In genomic region chr17:54666559-54666958, GRCh38 we compare ENCODE assay signal across 20 cellular contexts.
"Had no signal": no experiment of that assay in that cellular context is flagged by ENCODE, and none has a peak within 500 bp of the region (broad histone marks: within the 10 kb centered on the region; RNA-seq: fewer than 3 reads in every experiment).

No MANE protein-coding gene starts in this region.

- H3K27ac ChIP-seq: adrenal gland, SK-N-MC, VCaP had no signal

- DNase-seq: activated CD4-positive, alpha-beta T cell treated with anti-CD3 and anti-CD28 coated beads for 4 hours; activated CD8-positive, alpha-beta memory T cell treated with anti-CD3 and anti-CD28 coated beads, Interleukin-2, amount 50 U/mL, for 4 hours; activated CD8-positive, alpha-beta T cell treated with anti-CD3 and anti-CD28 coated beads for 36 hours; activated naive CD4-positive, alpha-beta T cell treated with anti-CD3 and anti-CD28 coated beads, Interleukin-2, amount 50 U/mL, for 16 hours; activated naive CD8-positive, alpha-beta T cell treated with anti-CD3 and anti-CD28 coated beads, Interleukin-2, amount 10 ng/mL, durations not matched to agents 7 days and 5 days; activated T-cell treated with anti-CD3 and anti-CD28 coated beads, Interleukin-2, amount 50 U/mL, for 72 hours; adrenal gland; anterior cingulate cortex; MG63; NCI-H1105; NCI-H1436; NCI-H1694 treated with DMSO at 0.1 percent for 48 hours; NCI-H2081; NCI-H510A treated with DMSO at 0.1 percent for 48 hours; NCI-H69; NK-92 treated with Interleukin-12 subunit alpha and Interleukin-12 subunit beta, amount 100 ng/mL, for 24 hours; SHP77 treated with DMSO at 0.1 percent for 48 hours; T-helper 1 cell had no signal

- H3K36me3 ChIP-seq: adrenal gland, MG63 had no signal

- H3K4me1 ChIP-seq: adrenal gland had no signal

- H3K4me3 ChIP-seq: adrenal gland, MG63, SK-N-MC had no signal

- H3K9me3 ChIP-seq: adrenal gland, MG63 had no signal

- H3K27me3 ChIP-seq: adrenal gland, MG63 had no signal
